ENCODE assay signal across 21 cellular contexts in genomic region chr11:128359515-128359914, GRCh38.
DNase-seq lines count a peak whose midpoint lies in the region; ATAC-seq and TF ChIP-seq lines count a peak whose summit lies in the region.
"Had no signal": no experiment of that assay in that cellular context is flagged by ENCODE, and none has a peak within 500 bp of the region (broad histone marks: within the 10 kb centered on the region; RNA-seq: fewer than 3 reads in every experiment).

No MANE protein-coding gene starts in this region.

- H3K27me3 ChIP-seq in ACC112 (ENCODE audit: insufficient read depth, low read length) (peaks cover 9% of the 10 kb centered on the region; the same call in 1 of the 2 replicates), adipocyte (replicated peaks; ENCODE audit: control insufficient read depth, insufficient read depth, low read length) (no peaks in the 10 kb centered on the region)
- H3K27me3 ChIP-seq: upper lobe of left lung had no signal

- no peak for ATAC-seq in GM21360 (IDR thresholded peaks at IDR 0.05; ENCODE audit: unreplicated experiment)
- ATAC-seq: activated T-cell treated with anti-CD3 and anti-CD28 coated beads, Interleukin-2, amount 50 U/mL, for 4 hours; natural killer cell; PC-3 had no signal

- no peak overlapping the region for H2AFZ ChIP-seq in ACC112 (ENCODE audit: low read length, unreplicated experiment)

- H3K4me1 ChIP-seq in ACC112 (ENCODE audit: control insufficient read depth, insufficient read depth, low read length, unreplicated experiment) (peaks cover 26% of the 10 kb centered on the region), adipocyte (ENCODE audit: control insufficient read depth, insufficient read depth, low read length) (peaks cover 46% of the 10 kb centered on the region)

- no peaks in the 10 kb centered on the region for H3K79me2 ChIP-seq in ACC112 (ENCODE audit: control insufficient read depth, insufficient read depth, low read length, unreplicated experiment)

- H3K9me3 ChIP-seq in adipocyte (ENCODE audit: control insufficient read depth, low read length), result no peaks in the 10 kb centered on the region
- H3K9me3 ChIP-seq: upper lobe of left lung had no signal

- H3K36me3 ChIP-seq in ACC112 (ENCODE audit: insufficient read depth, low read length), result no peaks in the 10 kb centered on the region
- H3K36me3 ChIP-seq in adipocyte (ENCODE audit: control insufficient read depth, insufficient read depth, low read length, severe bottlenecking), result no peaks in the 10 kb centered on the region
- H3K36me3 ChIP-seq: upper lobe of left lung had no signal

- no peak overlapping the region for H3K9ac ChIP-seq in adipocyte (ENCODE audit: low read length)

- H3K4me3 ChIP-seq in ACC112 (ENCODE audit: low read depth, low read length) (peak overlapping the region; percentile 18; the same call in 1 of the 2 replicates), adipocyte (ENCODE audit: low read length) (peak overlapping the region; percentile 17), fibroblast of the aortic adventitia (ENCODE audit: low read depth, low read length) (no peak overlapping the region)
- H3K4me3 ChIP-seq: upper lobe of left lung had no signal

- peak overlapping the region; percentile 39 for H3K27ac ChIP-seq in ACC112 (ENCODE audit: low read depth, low read length)
- H3K27ac ChIP-seq: upper lobe of left lung had no signal

- TF ChIP-seq CTCF in fibroblast of the aortic adventitia (IDR thresholded peaks at IDR 0.05; ENCODE audit: insufficient read depth, low read length), result no peak

- DNase-seq in ELR (ENCODE audit: low read depth), result peak; percentile 38
- peak; percentile 57 for DNase-seq in adipocyte (ENCODE audit: low read depth)
- DNase-seq in fibroblast of the aortic adventitia (ENCODE audit: low read depth), result peak; percentile 69
- no peak for DNase-seq in mucosa of gallbladder (ENCODE audit: low spot score)
- DNase-seq in AML-193 (lab: John Stamatoyannopoulos, UW), result no peak
- no peak for DNase-seq in activated naive CD4-positive, alpha-beta T cell treated with Interleukin-2 at 50 U/mL for 16 hours
- DNase-seq: activated naive CD4-positive, alpha-beta T cell treated with anti-CD3 and anti-CD28 coated beads for 36 hours; activated T-cell treated with anti-CD3 and anti-CD28 coated beads, Interleukin-2, amount 50 U/mL, for 4 hours; CD8-positive, alpha-beta memory T cell; cerebellar nuclear complex; DMS53; effector CD4-positive, alpha-beta T cell; erythroblast; left cardiac atrium; natural killer cell; NCI-H2081 treated with DMSO at 0.1 percent for 48 hours; NCI-H446 treated with DMSO at 0.1 percent for 48 hours; PC-3; upper lobe of left lung had no signal

Comparison
In these comparisons a context has a peak if more than half of its experiments do, and no peak if none do; other contexts are left out.
1. DNase-seq: peak in ELR (single experiment), adipocyte (single experiment) and fibroblast of the aortic adventitia (single experiment); none in mucosa of gallbladder (single experiment), AML-193 (0 of 2) and activated naive CD4-positive, alpha-beta T cell treated with Interleukin-2 at 50 U/mL for 16 hours (single experiment).